Comparison of ENCODE assay signal across 1 cellular context in the genomic region with DNA sequence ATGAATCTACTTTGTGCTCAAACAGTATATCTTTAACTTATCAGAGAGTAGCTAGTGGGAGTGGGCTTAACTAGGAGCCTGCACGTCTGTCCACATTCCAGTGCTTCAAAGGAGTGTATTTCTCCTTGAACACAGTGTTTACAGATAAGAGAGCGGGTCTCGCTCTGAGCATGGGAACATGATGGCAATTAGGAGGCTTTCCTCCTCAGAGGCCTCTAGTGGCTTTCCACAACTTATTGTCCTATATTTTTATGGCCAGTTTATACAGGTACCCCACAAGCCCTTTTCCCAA.
TF ChIP-seq lines count a peak whose summit lies in the region.
"Not testable (repeated sequence)": the region's sequence is repeated elsewhere in the genome, so short reads cannot be mapped to it uniquely, and the experiment has no call there.

No MANE protein-coding gene starts in this region.

TF ChIP-seq in HepG2, 621 proteins besides CTCF, POLR2A, EP300 and RAD21 (continues in another document):
- TF ChIP-seq HNRNPK (IDR thresholded peaks at IDR 0.05; ENCODE audit: low read depth, low read length, poor library complexity, severe bottlenecking) (peak; percentile 20), ELF3 (CRISPR knock-in tag; IDR thresholded peaks at IDR 0.05) (0 out of 2 replicates have a peak, but pooled peaks have one; percentile 13), GATAD2A (CRISPR knock-in tag; IDR thresholded peaks at IDR 0.05) (peak; percentile 66), FOXA1 (CRISPR knock-in tag; IDR thresholded peaks at IDR 0.05) (peak; percentile 73), NFIC (IDR thresholded peaks at IDR 0.05; ENCODE audit: low read length) (0 out of 2 replicates have a peak, but pooled peaks have one; percentile 37), SOX13 (CRISPR knock-in tag; conservative IDR thresholded peaks at IDR 0.05 in 1 of 2, IDR thresholded peaks at IDR 0.05 in 1 of 2) (peak in 1 of 2 experiments; percentile 65; a peak in 2 of 4 replicates), NR2F6 (CRISPR knock-in tag; IDR thresholded peaks at IDR 0.05) (peak; percentile 42; the same call in 1 of the 2 replicates), GATA4 (IDR thresholded peaks at IDR 0.05; ENCODE audit: borderline replicate concordance, low read depth) (peak; percentile 84), SALL1 (CRISPR knock-in tag; IDR thresholded peaks at IDR 0.05) (peak; percentile 24; the same call in 1 of the 2 replicates), CREM (IDR thresholded peaks at IDR 0.05) (peak; percentile 36; the same call in 1 of the 2 replicates), RBFOX2 (IDR thresholded peaks at IDR 0.05; ENCODE audit: low read depth, low read length) (0 out of 2 replicates have a peak, but pooled peaks have one; percentile 21), DPF2 (CRISPR knock-in tag; IDR thresholded peaks at IDR 0.05; ENCODE audit: borderline replicate concordance, low read depth) (peak; percentile 61; the same call in 1 of the 2 replicates), FOSL2 (CRISPR knock-in tag; IDR thresholded peaks at IDR 0.05) (peak; percentile 14; the same call in 1 of the 2 replicates), ESRRA (CRISPR knock-in tag; IDR thresholded peaks at IDR 0.05; ENCODE audit: low read depth) (0 out of 2 replicates have a peak, but pooled peaks have one; percentile 14), ZNF644 (CRISPR knock-in tag; IDR thresholded peaks at IDR 0.05; ENCODE audit: low read depth) (0 out of 2 replicates have a peak, but pooled peaks have one; percentile 9), ZNF614 (CRISPR knock-in tag; IDR thresholded peaks at IDR 0.05; ENCODE audit: borderline replicate concordance) (0 out of 2 replicates have a peak, but pooled peaks have one; percentile 4), SAP130 (CRISPR knock-in tag; IDR thresholded peaks at IDR 0.05; ENCODE audit: low read depth) (peak; percentile 56; the same call in 1 of the 2 replicates), PHF21A (CRISPR knock-in tag; IDR thresholded peaks at IDR 0.05) (peak; percentile 52), FOXA3 (CRISPR knock-in tag; IDR thresholded peaks at IDR 0.05) (peak; percentile 81), SOX5 (CRISPR knock-in tag; IDR thresholded peaks at IDR 0.05; ENCODE audit: borderline replicate concordance) (0 out of 2 replicates have a peak, but pooled peaks have one; percentile 5), TCF12 (CRISPR knock-in tag; IDR thresholded peaks at IDR 0.05) (0 out of 2 replicates have a peak, but pooled peaks have one; percentile 7), ISL2 (CRISPR knock-in tag; IDR thresholded peaks at IDR 0.05) (peak; percentile 67), BCL6 (CRISPR knock-in tag; IDR thresholded peaks at IDR 0.05) (peak; percentile 50; the same call in 1 of the 2 replicates), HDAC1 (CRISPR knock-in tag; IDR thresholded peaks at IDR 0.05) (0 out of 2 replicates have a peak, but pooled peaks have one; percentile 30), RARA (CRISPR knock-in tag; IDR thresholded peaks at IDR 0.05) (peak; percentile 37; the same call in 1 of the 2 replicates), FOXP1 (CRISPR knock-in tag; IDR thresholded peaks at IDR 0.05) (peak; percentile 74)
- not testable (repeated sequence) for TF ChIP-seq FOXA1 (IDR thresholded peaks at IDR 0.05); SOX13 (IDR thresholded peaks at IDR 0.05); NR2F6 (IDR thresholded peaks at IDR 0.05); CREM (CRISPR knock-in tag; IDR thresholded peaks at IDR 0.05); TCF12 (IDR thresholded peaks at IDR 0.05); FOXP1 (IDR thresholded peaks at IDR 0.05)
- TF ChIP-seq, protein P1, sequence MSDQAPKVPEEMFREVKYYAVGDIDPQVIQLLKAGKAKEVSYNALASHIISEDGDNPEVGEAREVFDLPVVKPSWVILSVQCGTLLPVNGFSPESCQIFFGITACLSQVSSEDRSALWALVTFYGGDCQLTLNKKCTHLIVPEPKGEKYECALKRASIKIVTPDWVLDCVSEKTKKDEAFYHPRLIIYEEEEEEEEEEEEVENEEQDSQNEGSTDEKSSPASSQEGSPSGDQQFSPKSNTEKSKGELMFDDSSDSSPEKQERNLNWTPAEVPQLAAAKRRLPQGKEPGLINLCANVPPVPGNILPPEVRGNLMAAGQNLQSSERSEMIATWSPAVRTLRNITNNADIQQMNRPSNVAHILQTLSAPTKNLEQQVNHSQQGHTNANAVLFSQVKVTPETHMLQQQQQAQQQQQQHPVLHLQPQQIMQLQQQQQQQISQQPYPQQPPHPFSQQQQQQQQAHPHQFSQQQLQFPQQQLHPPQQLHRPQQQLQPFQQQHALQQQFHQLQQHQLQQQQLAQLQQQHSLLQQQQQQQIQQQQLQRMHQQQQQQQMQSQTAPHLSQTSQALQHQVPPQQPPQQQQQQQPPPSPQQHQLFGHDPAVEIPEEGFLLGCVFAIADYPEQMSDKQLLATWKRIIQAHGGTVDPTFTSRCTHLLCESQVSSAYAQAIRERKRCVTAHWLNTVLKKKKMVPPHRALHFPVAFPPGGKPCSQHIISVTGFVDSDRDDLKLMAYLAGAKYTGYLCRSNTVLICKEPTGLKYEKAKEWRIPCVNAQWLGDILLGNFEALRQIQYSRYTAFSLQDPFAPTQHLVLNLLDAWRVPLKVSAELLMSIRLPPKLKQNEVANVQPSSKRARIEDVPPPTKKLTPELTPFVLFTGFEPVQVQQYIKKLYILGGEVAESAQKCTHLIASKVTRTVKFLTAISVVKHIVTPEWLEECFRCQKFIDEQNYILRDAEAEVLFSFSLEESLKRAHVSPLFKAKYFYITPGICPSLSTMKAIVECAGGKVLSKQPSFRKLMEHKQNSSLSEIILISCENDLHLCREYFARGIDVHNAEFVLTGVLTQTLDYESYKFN (CRISPR knock-in tag; conservative IDR thresholded peaks at IDR 0.05), result peak; percentile 88
- TF ChIP-seq, protein P2, sequence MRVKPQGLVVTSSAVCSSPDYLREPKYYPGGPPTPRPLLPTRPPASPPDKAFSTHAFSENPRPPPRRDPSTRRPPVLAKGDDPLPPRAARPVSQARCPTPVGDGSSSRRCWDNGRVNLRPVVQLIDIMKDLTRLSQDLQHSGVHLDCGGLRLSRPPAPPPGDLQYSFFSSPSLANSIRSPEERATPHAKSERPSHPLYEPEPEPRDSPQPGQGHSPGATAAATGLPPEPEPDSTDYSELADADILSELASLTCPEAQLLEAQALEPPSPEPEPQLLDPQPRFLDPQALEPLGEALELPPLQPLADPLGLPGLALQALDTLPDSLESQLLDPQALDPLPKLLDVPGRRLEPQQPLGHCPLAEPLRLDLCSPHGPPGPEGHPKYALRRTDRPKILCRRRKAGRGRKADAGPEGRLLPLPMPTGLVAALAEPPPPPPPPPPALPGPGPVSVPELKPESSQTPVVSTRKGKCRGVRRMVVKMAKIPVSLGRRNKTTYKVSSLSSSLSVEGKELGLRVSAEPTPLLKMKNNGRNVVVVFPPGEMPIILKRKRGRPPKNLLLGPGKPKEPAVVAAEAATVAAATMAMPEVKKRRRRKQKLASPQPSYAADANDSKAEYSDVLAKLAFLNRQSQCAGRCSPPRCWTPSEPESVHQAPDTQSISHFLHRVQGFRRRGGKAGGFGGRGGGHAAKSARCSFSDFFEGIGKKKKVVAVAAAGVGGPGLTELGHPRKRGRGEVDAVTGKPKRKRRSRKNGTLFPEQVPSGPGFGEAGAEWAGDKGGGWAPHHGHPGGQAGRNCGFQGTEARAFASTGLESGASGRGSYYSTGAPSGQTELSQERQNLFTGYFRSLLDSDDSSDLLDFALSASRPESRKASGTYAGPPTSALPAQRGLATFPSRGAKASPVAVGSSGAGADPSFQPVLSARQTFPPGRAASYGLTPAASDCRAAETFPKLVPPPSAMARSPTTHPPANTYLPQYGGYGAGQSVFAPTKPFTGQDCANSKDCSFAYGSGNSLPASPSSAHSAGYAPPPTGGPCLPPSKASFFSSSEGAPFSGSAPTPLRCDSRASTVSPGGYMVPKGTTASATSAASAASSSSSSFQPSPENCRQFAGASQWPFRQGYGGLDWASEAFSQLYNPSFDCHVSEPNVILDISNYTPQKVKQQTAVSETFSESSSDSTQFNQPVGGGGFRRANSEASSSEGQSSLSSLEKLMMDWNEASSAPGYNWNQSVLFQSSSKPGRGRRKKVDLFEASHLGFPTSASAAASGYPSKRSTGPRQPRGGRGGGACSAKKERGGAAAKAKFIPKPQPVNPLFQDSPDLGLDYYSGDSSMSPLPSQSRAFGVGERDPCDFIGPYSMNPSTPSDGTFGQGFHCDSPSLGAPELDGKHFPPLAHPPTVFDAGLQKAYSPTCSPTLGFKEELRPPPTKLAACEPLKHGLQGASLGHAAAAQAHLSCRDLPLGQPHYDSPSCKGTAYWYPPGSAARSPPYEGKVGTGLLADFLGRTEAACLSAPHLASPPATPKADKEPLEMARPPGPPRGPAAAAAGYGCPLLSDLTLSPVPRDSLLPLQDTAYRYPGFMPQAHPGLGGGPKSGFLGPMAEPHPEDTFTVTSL (CRISPR knock-in tag; IDR thresholded peaks at IDR 0.05; ENCODE audit: borderline replicate concordance), result peak; percentile 63
- TF ChIP-seq, protein P3, sequence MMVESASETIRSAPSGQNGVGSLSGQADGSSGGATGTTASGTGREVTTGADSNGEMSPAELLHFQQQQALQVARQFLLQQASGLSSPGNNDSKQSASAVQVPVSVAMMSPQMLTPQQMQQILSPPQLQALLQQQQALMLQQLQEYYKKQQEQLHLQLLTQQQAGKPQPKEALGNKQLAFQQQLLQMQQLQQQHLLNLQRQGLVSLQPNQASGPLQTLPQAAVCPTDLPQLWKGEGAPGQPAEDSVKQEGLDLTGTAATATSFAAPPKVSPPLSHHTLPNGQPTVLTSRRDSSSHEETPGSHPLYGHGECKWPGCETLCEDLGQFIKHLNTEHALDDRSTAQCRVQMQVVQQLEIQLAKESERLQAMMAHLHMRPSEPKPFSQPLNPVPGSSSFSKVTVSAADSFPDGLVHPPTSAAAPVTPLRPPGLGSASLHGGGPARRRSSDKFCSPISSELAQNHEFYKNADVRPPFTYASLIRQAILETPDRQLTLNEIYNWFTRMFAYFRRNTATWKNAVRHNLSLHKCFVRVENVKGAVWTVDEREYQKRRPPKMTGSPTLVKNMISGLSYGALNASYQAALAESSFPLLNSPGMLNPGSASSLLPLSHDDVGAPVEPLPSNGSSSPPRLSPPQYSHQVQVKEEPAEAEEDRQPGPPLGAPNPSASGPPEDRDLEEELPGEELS (CRISPR knock-in tag; IDR thresholded peaks at IDR 0.05), result peak; percentile 37; the same call in 1 of the 2 replicates
- TF ChIP-seq, protein P4, sequence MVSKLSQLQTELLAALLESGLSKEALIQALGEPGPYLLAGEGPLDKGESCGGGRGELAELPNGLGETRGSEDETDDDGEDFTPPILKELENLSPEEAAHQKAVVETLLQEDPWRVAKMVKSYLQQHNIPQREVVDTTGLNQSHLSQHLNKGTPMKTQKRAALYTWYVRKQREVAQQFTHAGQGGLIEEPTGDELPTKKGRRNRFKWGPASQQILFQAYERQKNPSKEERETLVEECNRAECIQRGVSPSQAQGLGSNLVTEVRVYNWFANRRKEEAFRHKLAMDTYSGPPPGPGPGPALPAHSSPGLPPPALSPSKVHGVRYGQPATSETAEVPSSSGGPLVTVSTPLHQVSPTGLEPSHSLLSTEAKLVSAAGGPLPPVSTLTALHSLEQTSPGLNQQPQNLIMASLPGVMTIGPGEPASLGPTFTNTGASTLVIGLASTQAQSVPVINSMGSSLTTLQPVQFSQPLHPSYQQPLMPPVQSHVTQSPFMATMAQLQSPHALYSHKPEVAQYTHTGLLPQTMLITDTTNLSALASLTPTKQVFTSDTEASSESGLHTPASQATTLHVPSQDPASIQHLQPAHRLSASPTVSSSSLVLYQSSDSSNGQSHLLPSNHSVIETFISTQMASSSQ (IDR thresholded peaks at IDR 0.05; ENCODE audit: low read depth), result not testable (repeated sequence)
- TF ChIP-seq, protein P4 (CRISPR knock-in tag; IDR thresholded peaks at IDR 0.05; ENCODE audit: borderline replicate concordance), result peak; percentile 67; the same call in 1 of the 2 replicates
- TF ChIP-seq, protein P5, sequence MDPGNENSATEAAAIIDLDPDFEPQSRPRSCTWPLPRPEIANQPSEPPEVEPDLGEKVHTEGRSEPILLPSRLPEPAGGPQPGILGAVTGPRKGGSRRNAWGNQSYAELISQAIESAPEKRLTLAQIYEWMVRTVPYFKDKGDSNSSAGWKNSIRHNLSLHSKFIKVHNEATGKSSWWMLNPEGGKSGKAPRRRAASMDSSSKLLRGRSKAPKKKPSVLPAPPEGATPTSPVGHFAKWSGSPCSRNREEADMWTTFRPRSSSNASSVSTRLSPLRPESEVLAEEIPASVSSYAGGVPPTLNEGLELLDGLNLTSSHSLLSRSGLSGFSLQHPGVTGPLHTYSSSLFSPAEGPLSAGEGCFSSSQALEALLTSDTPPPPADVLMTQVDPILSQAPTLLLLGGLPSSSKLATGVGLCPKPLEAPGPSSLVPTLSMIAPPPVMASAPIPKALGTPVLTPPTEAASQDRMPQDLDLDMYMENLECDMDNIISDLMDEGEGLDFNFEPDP (CRISPR knock-in tag; conservative IDR thresholded peaks at IDR 0.05), result 0 out of 2 replicates have a peak, but pooled peaks have one; percentile 27
